In the genomic region with DNA sequence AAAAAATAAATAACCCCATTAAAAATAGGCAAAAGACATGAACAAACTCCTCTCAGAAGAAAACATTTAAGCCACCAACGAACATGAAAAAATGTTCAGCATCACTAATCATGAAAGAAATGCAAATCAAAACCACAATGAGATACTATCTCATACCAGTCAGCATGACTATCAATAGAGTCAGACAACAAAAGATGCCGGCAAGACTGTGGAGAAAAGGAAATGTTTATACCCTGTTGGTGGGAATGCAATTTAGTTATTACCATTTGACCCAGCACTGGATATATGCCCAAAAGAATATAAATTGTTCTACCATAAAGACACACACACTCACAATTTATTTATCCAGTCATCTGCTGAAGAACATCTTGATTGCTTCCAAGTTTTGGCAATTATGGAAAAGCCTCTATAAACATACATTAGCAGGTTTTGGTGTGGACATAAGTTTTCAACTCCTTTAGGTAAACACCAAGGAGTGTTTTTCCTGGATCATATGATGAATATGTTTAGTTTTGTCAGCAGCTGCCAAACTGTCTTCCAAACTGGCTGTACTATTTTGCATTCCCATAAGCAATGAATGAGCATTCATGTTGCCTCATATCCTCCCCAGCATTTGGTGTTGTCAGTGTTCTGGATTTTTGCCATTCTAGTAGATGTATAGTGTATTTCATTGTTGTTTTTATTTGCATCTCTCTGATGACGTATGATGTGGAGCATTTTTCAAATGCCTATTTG, we compare ENCODE assay signal across 15 cellular contexts. TPM values are rescaled to one million over a fixed set of nuclear protein-coding genes. Genes with fewer than 3 reads are reported as not detected.
DNase-seq lines count a peak whose midpoint lies in the region; ATAC-seq and TF ChIP-seq lines count a peak whose summit lies in the region.
"Had no signal": no experiment of that assay in that cellular context is flagged by ENCODE, and none has a peak within 500 bp of the region (broad histone marks: within the 10 kb centered on the region; RNA-seq: fewer than 3 reads in every experiment).

No MANE protein-coding gene starts in this region.

- no peaks in the 10 kb centered on the region for H3K4me1 ChIP-seq in A673 (ENCODE audit: insufficient read depth, low read length, poor library complexity, severe bottlenecking)
- peaks cover 18% of the 10 kb centered on the region for H3K4me1 ChIP-seq in SJSA1 (replicated peaks)

- CTCF ChIA-PET in A673 (lab: Charles Lee) = no interaction called here
- CTCF ChIA-PET in activated naive CD4-positive, alpha-beta T cell treated with anti-CD3 and anti-CD28 coated beads for 36 hours (lab: Charles Lee) = no interaction called here

- no peaks in the 10 kb centered on the region for H3K4me1 Mint-ChIP-seq in activated naive CD4-positive, alpha-beta T cell treated with anti-CD3 and anti-CD28 coated beads for 36 hours (ENCODE audit: low read depth)

- H3K27me3 Mint-ChIP-seq in activated naive CD4-positive, alpha-beta T cell treated with anti-CD3 and anti-CD28 coated beads for 36 hours (ENCODE audit: low read depth) = no peaks in the 10 kb centered on the region

- no peak overlapping the region for H3K4me3 Mint-ChIP-seq in activated naive CD4-positive, alpha-beta T cell treated with anti-CD3 and anti-CD28 coated beads for 36 hours

- no peak overlapping the region for H3K27ac Mint-ChIP-seq in activated naive CD4-positive, alpha-beta T cell treated with anti-CD3 and anti-CD28 coated beads for 36 hours

- H3K9me3 Mint-ChIP-seq in activated naive CD4-positive, alpha-beta T cell treated with anti-CD3 and anti-CD28 coated beads for 36 hours = peaks cover 5% of the 10 kb centered on the region

- BruUV-seq in A673 (replicated peaks; lab: Mats Ljungman, UMichigan) = no TSS peak

- POLR2A ChIA-PET in A673 (lab: Charles Lee; ENCODE audit: low non-redundant PET) = no interaction called here

- H3K9me3 ChIP-seq in A673 (ENCODE audit: low read depth, low read length, poor library complexity, severe bottlenecking) (no peaks in the 10 kb centered on the region), SJSA1 (replicated peaks) (no peaks in the 10 kb centered on the region), WERI-Rb-1 (ENCODE audit: severe bottlenecking) (peaks cover 5% of the 10 kb centered on the region)

- no peaks in the 10 kb centered on the region for H3K36me3 ChIP-seq in A673 (ENCODE audit: insufficient read depth, low read length, poor library complexity, severe bottlenecking)
- no peaks in the 10 kb centered on the region for H3K36me3 ChIP-seq in SJSA1
- H3K36me3 ChIP-seq in WERI-Rb-1 = no peaks in the 10 kb centered on the region

- DNase-seq in A673 (ENCODE audit: low spot score) = peak; percentile 80
- DNase-seq in H4 (ENCODE audit: low spot score) = peak; percentile 89
- peak; percentile 56 to 91 for DNase-seq in SJSA1 (ENCODE audit: low read depth in 1 of 2, low spot score in 2 of 2)
- peak; percentile 84 for DNase-seq in fibroblast of mammary gland (ENCODE audit: low read depth)
- DNase-seq in activated naive CD4-positive, alpha-beta T cell treated with anti-CD3 and anti-CD28 coated beads for 36 hours = no peak
- no peak for DNase-seq in WERI-Rb-1
- DNase-seq: activated CD4-positive, CD25-positive, alpha-beta regulatory T cell; activated CD8-positive, alpha-beta memory T cell treated with anti-CD3 and anti-CD28 coated beads, Interleukin-2, amount 50 U/mL, for 48 hours; AML-193; NCI-H187 had no signal

- TF ChIP-seq CTCF in A673 (conservative IDR thresholded peaks at IDR 0.05; ENCODE audit: low read depth, low read length) (no peak), fibroblast of mammary gland (conservative IDR thresholded peaks at IDR 0.05; ENCODE audit: control insufficient read depth, insufficient read depth, low read depth, low read length) (no peak), WERI-Rb-1 (IDR thresholded peaks at IDR 0.05; ENCODE audit: low read depth, low read length) (no peak)

- ATAC-seq in HG02798 (IDR thresholded peaks at IDR 0.05; ENCODE audit: poor library complexity, unreplicated experiment) (no peak), GM18873 (IDR thresholded peaks at IDR 0.05; ENCODE audit: low FRiP score, unreplicated experiment) (no peak)

- H3K36me3 Mint-ChIP-seq in activated naive CD4-positive, alpha-beta T cell treated with anti-CD3 and anti-CD28 coated beads for 36 hours (ENCODE audit: low read depth) = no peaks in the 10 kb centered on the region

- H3K4me3 ChIP-seq in A673 (ENCODE audit: low read depth, low read length, poor library complexity, severe bottlenecking) (no peak overlapping the region), SJSA1 (no peak overlapping the region), fibroblast of mammary gland (ENCODE audit: control insufficient read depth, low read depth, low read length) (no peak overlapping the region), WERI-Rb-1 (ENCODE audit: low read depth, low read length) (no peak overlapping the region)
- H3K4me3 ChIP-seq: lung, SK-N-MC had no signal

- H3K27me3 ChIP-seq in A673 (replicated peaks; ENCODE audit: insufficient read depth, low read depth, low read length, poor library complexity) = no peaks in the 10 kb centered on the region
- no peaks in the 10 kb centered on the region for H3K27me3 ChIP-seq in SJSA1 (replicated peaks)
- H3K27me3 ChIP-seq in WERI-Rb-1 (ENCODE audit: insufficient read depth, low read depth, severe bottlenecking) = no peaks in the 10 kb centered on the region

- intact Hi-C loops in A673 (cut with micrococcal nuclease; ENCODE audit: unreplicated experiment) = no loop called here
- intact Hi-C loops in activated naive CD4-positive, alpha-beta T cell treated with anti-CD3 and anti-CD28 coated beads for 36 hours (cut with micrococcal nuclease) = no loop called here

- H3K27ac ChIP-seq in A673 (ENCODE audit: low read depth, low read length, poor library complexity, severe bottlenecking) (peak overlapping the region; percentile 9), SJSA1 (peak overlapping the region; percentile 95), WERI-Rb-1 (no peak overlapping the region)
- H3K27ac ChIP-seq: SK-N-MC had no signal

RNA-seq across cellular contexts. Expression of a gene that starts 28.0 kb away (rescaled TPM):
- total RNA-seq in A673 (2021) = 0.41 and 0.52 TPM in 2 replicates
- not detected in 2 replicates for total RNA-seq in H4 (2014; rRNA removed; shearing (Covaris generic))
- total RNA-seq in SJSA1 (2014; rRNA removed; shearing (Covaris generic)) = not detected in 2 replicates
- total RNA-seq in activated naive CD4-positive, alpha-beta T cell treated with anti-CD3 and anti-CD28 coated beads for 36 hours = not detected
- total RNA-seq: lung, omental fat pad had no signal

RNA-seq across cellular contexts. Expression of a gene that starts 29.6 kb away (rescaled TPM):
- not detected in 2 replicates for total RNA-seq in A673 (2021)
- not detected in 2 replicates for total RNA-seq in H4 (2014; rRNA removed; shearing (Covaris generic))
- total RNA-seq in SJSA1 (2014; rRNA removed; shearing (Covaris generic)) = not detected in 2 replicates
- not detected for total RNA-seq in activated naive CD4-positive, alpha-beta T cell treated with anti-CD3 and anti-CD28 coated beads for 36 hours
- total RNA-seq: omental fat pad had no signal

RNA-seq across cellular contexts. Expression of a gene that starts 34.2 kb away (rescaled TPM):
- not detected in 2 replicates for total RNA-seq in A673 (2021)
- total RNA-seq in H4 (2014; rRNA removed; shearing (Covaris generic)) = not detected in 2 replicates
- not detected in 2 replicates for total RNA-seq in SJSA1 (2014; rRNA removed; shearing (Covaris generic))
- not detected for total RNA-seq in activated naive CD4-positive, alpha-beta T cell treated with anti-CD3 and anti-CD28 coated beads for 36 hours
- total RNA-seq: lung, omental fat pad had no signal

RNA-seq across cellular contexts. Expression of a gene that starts 44.9 kb away (rescaled TPM):
- total RNA-seq in A673 (2021) = not detected in 2 replicates
- not detected in 2 replicates for total RNA-seq in H4 (2014; rRNA removed; shearing (Covaris generic))
- total RNA-seq in SJSA1 (2014; rRNA removed; shearing (Covaris generic)) = not detected in 2 replicates
- total RNA-seq in activated naive CD4-positive, alpha-beta T cell treated with anti-CD3 and anti-CD28 coated beads for 36 hours = not detected
- total RNA-seq: lung, omental fat pad had no signal

Comparison
In these comparisons a context has a peak if more than half of its experiments do, and no peak if none do; other contexts are left out.
1. DNase-seq: peak in A673 (single experiment), H4 (single experiment), SJSA1 (2 of 2) and fibroblast of mammary gland (single experiment); none in activated naive CD4-positive, alpha-beta T cell treated with anti-CD3 and anti-CD28 coated beads for 36 hours (single experiment) and WERI-Rb-1 (single experiment).